Comparison of ENCODE assay signal across 24 cellular contexts in the genomic region with DNA sequence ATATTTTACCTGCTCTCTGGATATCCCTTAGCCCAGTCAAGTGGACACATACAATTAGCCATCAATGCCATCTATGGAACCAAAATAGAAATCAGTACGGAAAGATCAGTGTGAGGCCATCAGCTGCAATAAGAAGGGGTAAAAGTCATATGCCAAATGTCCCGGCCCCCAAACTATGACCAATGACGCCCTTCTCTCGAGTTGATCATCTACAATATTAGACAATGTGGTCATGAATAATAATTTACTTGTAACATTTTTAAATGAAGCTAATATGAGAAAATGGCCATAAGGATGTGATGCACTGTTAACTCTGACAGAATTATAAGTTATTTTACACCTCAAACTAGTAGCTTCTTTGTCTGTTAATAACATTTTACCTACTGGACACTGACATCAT.
"Had no signal": no experiment of that assay in that cellular context is flagged by ENCODE, and none has a peak within 500 bp of the region (broad histone marks: within the 10 kb centered on the region; RNA-seq: fewer than 3 reads in every experiment).

No MANE protein-coding gene starts in this region.

- H3K4me2 ChIP-seq: hepatocyte had no signal

- H3K4me3 Mint-ChIP-seq: immature natural killer cell; naive thymus-derived CD4-positive, alpha-beta T cell had no signal

- H3K27ac Mint-ChIP-seq: immature natural killer cell; naive thymus-derived CD4-positive, alpha-beta T cell had no signal

- H3K4me1 Mint-ChIP-seq: immature natural killer cell; naive thymus-derived CD4-positive, alpha-beta T cell had no signal

- H3K27me3 ChIP-seq: dorsolateral prefrontal cortex, esophagus squamous epithelium, gastrocnemius medialis, heart left ventricle, hepatocyte, left lung had no signal

- H3K27ac ChIP-seq: coronary artery, dorsolateral prefrontal cortex, esophagus squamous epithelium, gastrocnemius medialis, heart left ventricle, hepatocyte, left lung, lower lobe of right lung had no signal

- H3K9me3 ChIP-seq: esophagus squamous epithelium, gastrocnemius medialis had no signal

- H3K4me1 ChIP-seq: gastrocnemius medialis, heart left ventricle, left lung, lower lobe of right lung had no signal

- DNase-seq: cerebellar nuclear complex; dermis blood vessel endothelial cell; dorsolateral prefrontal cortex; effector CD4-positive, alpha-beta T cell; effector memory CD4-positive, alpha-beta T cell; erythroblast; esophagus squamous epithelium; foreskin fibroblast; foreskin melanocyte; gastrocnemius medialis; heart left ventricle; hypothalamus; immature natural killer cell; islet precursor cell; kidney; left lung; left ventricle myocardium superior; lower lobe of right lung; mesendoderm; midbrain; naive thymus-derived CD4-positive, alpha-beta T cell had no signal

- H3K36me3 Mint-ChIP-seq: immature natural killer cell; naive thymus-derived CD4-positive, alpha-beta T cell had no signal

- H3K4me3 ChIP-seq: coronary artery, dorsolateral prefrontal cortex, esophagus squamous epithelium, gastrocnemius medialis, heart left ventricle, hepatocyte, left lung, lower lobe of right lung had no signal

- H3K27me3 Mint-ChIP-seq: naive thymus-derived CD4-positive, alpha-beta T cell had no signal

- ATAC-seq: esophagus mucosa; gastrocnemius medialis; heart left ventricle; left lung; left ventricle myocardium superior; lower lobe of right lung; naive thymus-derived CD4-positive, alpha-beta T cell had no signal

- H3K36me3 ChIP-seq: esophagus squamous epithelium, gastrocnemius medialis, heart left ventricle, left lung, lower lobe of right lung had no signal

- H2AFZ ChIP-seq: hepatocyte had no signal
